1 cellular context compared by ENCODE assay signal in the genomic region with DNA sequence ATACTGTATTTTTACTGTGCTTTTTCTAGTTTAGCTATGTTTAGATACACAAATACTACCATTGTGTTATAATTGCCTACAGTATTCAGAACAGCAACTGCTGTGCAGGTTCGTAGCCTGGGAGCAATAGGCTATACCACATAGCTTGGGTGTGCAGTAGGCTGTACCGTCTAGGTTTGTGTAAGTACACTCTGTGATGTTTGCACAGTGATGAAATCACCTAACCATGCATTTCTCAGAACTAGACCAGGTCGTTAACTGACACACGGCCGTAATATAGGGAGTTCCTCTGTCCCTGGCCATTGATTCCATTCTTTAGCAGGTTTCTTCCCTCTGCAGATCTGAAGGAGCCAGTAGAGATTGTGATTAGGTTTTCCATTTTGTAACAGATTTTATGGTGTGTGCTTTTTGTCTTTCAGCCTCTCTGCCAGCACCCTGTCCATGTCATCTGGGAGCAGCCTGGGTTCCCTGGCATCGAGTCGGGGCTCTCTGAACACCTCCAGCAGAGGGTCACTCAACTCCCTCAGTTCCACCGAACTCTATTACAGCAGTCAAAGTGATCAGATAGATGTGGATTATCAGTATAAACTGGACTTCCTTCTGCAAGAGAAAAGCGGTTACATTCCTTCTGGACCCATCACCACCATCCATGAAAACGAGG.
TF ChIP-seq lines count a peak whose summit lies in the region.

No MANE protein-coding gene starts in this region.

TF ChIP-seq in HepG2, 621 proteins besides CTCF, POLR2A, EP300 and RAD21 (continued from another document and continues in another):
- TF ChIP-seq, protein P1, sequence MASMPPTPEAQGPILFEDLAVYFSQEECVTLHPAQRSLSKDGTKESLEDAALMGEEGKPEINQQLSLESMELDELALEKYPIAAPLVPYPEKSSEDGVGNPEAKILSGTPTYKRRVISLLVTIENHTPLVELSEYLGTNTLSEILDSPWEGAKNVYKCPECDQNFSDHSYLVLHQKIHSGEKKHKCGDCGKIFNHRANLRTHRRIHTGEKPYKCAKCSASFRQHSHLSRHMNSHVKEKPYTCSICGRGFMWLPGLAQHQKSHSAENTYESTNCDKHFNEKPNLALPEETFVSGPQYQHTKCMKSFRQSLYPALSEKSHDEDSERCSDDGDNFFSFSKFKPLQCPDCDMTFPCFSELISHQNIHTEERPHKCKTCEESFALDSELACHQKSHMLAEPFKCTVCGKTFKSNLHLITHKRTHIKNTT (CRISPR knock-in tag; IDR thresholded peaks at IDR 0.05): no peak
- TF ChIP-seq AHR (CRISPR knock-in tag; IDR thresholded peaks at IDR 0.05): no peak
- TF ChIP-seq KLF16 (CRISPR knock-in tag; IDR thresholded peaks at IDR 0.05): 0 out of 4 replicates have a peak, but pooled peaks of 1 of the 2 experiments have one; percentile 48
- TF ChIP-seq JUND (CRISPR knock-in tag; IDR thresholded peaks at IDR 0.05): peak; percentile 91
- TF ChIP-seq, protein P2, sequence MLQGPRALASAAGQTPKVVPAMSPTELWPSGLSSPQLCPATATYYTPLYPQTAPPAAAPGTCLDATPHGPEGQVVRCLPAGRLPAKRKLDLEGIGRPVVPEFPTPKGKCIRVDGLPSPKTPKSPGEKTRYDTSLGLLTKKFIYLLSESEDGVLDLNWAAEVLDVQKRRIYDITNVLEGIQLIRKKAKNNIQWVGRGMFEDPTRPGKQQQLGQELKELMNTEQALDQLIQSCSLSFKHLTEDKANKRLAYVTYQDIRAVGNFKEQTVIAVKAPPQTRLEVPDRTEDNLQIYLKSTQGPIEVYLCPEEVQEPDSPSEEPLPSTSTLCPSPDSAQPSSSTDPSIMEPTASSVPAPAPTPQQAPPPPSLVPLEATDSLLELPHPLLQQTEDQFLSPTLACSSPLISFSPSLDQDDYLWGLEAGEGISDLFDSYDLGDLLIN (CRISPR knock-in tag; IDR thresholded peaks at IDR 0.05; ENCODE audit: borderline replicate concordance): no peak
- TF ChIP-seq, protein P3, sequence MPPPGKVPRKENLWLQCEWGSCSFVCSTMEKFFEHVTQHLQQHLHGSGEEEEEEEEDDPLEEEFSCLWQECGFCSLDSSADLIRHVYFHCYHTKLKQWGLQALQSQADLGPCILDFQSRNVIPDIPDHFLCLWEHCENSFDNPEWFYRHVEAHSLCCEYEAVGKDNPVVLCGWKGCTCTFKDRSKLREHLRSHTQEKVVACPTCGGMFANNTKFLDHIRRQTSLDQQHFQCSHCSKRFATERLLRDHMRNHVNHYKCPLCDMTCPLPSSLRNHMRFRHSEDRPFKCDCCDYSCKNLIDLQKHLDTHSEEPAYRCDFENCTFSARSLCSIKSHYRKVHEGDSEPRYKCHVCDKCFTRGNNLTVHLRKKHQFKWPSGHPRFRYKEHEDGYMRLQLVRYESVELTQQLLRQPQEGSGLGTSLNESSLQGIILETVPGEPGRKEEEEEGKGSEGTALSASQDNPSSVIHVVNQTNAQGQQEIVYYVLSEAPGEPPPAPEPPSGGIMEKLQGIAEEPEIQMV (CRISPR knock-in tag; IDR thresholded peaks at IDR 0.05; ENCODE audit: low read depth): no peak
- TF ChIP-seq, protein P4, sequence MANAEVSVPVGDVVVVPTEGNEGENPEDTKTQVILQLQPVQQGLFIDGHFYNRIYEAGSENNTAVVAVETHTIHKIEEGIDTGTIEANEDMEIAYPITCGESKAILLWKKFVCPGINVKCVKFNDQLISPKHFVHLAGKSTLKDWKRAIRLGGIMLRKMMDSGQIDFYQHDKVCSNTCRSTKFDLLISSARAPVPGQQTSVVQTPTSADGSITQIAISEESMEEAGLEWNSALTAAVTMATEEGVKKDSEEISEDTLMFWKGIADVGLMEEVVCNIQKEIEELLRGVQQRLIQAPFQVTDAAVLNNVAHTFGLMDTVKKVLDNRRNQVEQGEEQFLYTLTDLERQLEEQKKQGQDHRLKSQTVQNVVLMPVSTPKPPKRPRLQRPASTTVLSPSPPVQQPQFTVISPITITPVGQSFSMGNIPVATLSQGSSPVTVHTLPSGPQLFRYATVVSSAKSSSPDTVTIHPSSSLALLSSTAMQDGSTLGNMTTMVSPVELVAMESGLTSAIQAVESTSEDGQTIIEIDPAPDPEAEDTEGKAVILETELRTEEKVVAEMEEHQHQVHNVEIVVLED (CRISPR knock-in tag; IDR thresholded peaks at IDR 0.05; ENCODE audit: borderline replicate concordance): no peak
- TF ChIP-seq CEBPB (IDR thresholded peaks at IDR 0.05; ENCODE audit: borderline replicate concordance, low read depth, low read length): peak; percentile 89
- peak; percentile 67; the same call in 1 of the 2 replicates for TF ChIP-seq SALL1 (CRISPR knock-in tag; IDR thresholded peaks at IDR 0.05)
- TF ChIP-seq ZNF12 (CRISPR knock-in tag; IDR thresholded peaks at IDR 0.05): peak; percentile 84; the same call in 1 of the 2 replicates
- TF ChIP-seq ZNF331 (CRISPR knock-in tag; IDR thresholded peaks at IDR 0.05): peak; percentile 91
- TF ChIP-seq ZFAT (CRISPR knock-in tag; conservative IDR thresholded peaks at IDR 0.05): no peak
- peak; percentile 79 for TF ChIP-seq TEAD3 (CRISPR knock-in tag; optimal IDR thresholded peaks at IDR 0.05; ENCODE audit: borderline replicate concordance)
- TF ChIP-seq U2AF1 (optimal IDR thresholded peaks at IDR 0.05; ENCODE audit: low read depth, low read length): no peak
- 0 out of 2 replicates have a peak, but pooled peaks have one; percentile 50 for TF ChIP-seq KAT8 (CRISPR knock-in tag; IDR thresholded peaks at IDR 0.05)
- TF ChIP-seq IKZF5 (CRISPR knock-in tag; IDR thresholded peaks at IDR 0.05): peak; percentile 39; the same call in 1 of the 2 replicates
- 0 out of 2 replicates have a peak, but pooled peaks have one; percentile 21 for TF ChIP-seq PAXIP1 (CRISPR knock-in tag; conservative IDR thresholded peaks at IDR 0.05)
- TF ChIP-seq ZNF264 (CRISPR knock-in tag; IDR thresholded peaks at IDR 0.05): peak; percentile 56; the same call in 1 of the 2 replicates
- 0 out of 2 replicates have a peak, but pooled peaks have one; percentile 7 for TF ChIP-seq TFDP1 (CRISPR knock-in tag; IDR thresholded peaks at IDR 0.05; ENCODE audit: borderline replicate concordance)
- peak; percentile 52; the same call in 1 of the 2 replicates for TF ChIP-seq MEIS2 (CRISPR knock-in tag; IDR thresholded peaks at IDR 0.05)
- TF ChIP-seq JUN (CRISPR knock-in tag; IDR thresholded peaks at IDR 0.05): peak; percentile 70; the same call in 1 of the 2 replicates
- TF ChIP-seq NR2F1 (CRISPR knock-in tag; IDR thresholded peaks at IDR 0.05): no peak
- TF ChIP-seq ZBTB43 (CRISPR knock-in tag; conservative IDR thresholded peaks at IDR 0.05): peak; percentile 83; the same call in 1 of the 2 replicates
- peak; percentile 39; the same call in 1 of the 2 replicates for TF ChIP-seq NCOA2 (CRISPR knock-in tag; IDR thresholded peaks at IDR 0.05)
- TF ChIP-seq HOXA3 (CRISPR knock-in tag; IDR thresholded peaks at IDR 0.05): no peak
- no peak for TF ChIP-seq SOX6 (IDR thresholded peaks at IDR 0.05)
- peak; percentile 52 for TF ChIP-seq SOX6 (CRISPR knock-in tag; IDR thresholded peaks at IDR 0.05)
- no peak for TF ChIP-seq SIX1 (CRISPR knock-in tag; IDR thresholded peaks at IDR 0.05; ENCODE audit: borderline replicate concordance)
- TF ChIP-seq CREBL2 (CRISPR knock-in tag; IDR thresholded peaks at IDR 0.05; ENCODE audit: borderline replicate concordance): no peak
- TF ChIP-seq ZNF644 (CRISPR knock-in tag; IDR thresholded peaks at IDR 0.05; ENCODE audit: low read depth): 0 out of 2 replicates have a peak, but pooled peaks have one; percentile 52
- peak; percentile 72 for TF ChIP-seq ZNF121 (CRISPR knock-in tag; IDR thresholded peaks at IDR 0.05)
- TF ChIP-seq, protein P5, sequence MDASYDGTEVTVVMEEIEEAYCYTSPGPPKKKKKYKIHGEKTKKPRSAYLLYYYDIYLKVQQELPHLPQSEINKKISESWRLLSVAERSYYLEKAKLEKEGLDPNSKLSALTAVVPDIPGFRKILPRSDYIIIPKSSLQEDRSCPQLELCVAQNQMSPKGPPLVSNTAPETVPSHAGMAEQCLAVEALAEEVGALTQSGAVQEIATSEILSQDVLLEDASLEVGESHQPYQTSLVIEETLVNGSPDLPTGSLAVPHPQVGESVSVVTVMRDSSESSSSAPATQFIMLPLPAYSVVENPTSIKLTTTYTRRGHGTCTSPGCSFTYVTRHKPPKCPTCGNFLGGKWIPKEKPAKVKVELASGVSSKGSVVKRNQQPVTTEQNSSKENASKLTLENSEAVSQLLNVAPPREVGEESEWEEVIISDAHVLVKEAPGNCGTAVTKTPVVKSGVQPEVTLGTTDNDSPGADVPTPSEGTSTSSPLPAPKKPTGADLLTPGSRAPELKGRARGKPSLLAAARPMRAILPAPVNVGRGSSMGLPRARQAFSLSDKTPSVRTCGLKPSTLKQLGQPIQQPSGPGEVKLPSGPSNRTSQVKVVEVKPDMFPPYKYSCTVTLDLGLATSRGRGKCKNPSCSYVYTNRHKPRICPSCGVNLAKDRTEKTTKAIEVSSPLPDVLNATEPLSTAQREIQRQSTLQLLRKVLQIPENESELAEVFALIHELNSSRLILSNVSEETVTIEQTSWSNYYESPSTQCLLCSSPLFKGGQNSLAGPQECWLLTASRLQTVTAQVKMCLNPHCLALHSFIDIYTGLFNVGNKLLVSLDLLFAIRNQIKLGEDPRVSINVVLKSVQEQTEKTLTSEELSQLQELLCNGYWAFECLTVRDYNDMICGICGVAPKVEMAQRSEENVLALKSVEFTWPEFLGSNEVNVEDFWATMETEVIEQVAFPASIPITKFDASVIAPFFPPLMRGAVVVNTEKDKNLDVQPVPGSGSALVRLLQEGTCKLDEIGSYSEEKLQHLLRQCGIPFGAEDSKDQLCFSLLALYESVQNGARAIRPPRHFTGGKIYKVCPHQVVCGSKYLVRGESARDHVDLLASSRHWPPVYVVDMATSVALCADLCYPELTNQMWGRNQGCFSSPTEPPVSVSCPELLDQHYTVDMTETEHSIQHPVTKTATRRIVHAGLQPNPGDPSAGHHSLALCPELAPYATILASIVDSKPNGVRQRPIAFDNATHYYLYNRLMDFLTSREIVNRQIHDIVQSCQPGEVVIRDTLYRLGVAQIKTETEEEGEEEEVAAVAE (CRISPR knock-in tag; IDR thresholded peaks at IDR 0.05; ENCODE audit: borderline replicate concordance): 0 out of 2 replicates have a peak, but pooled peaks have one; percentile 60
- peak; percentile 77 for TF ChIP-seq FOSL2 (CRISPR knock-in tag; IDR thresholded peaks at IDR 0.05)
- no peak for TF ChIP-seq ZNF580 (CRISPR knock-in tag; IDR thresholded peaks at IDR 0.05; ENCODE audit: borderline replicate concordance, low read depth)
